13 cellular contexts compared by ENCODE assay signal in the genomic region with DNA sequence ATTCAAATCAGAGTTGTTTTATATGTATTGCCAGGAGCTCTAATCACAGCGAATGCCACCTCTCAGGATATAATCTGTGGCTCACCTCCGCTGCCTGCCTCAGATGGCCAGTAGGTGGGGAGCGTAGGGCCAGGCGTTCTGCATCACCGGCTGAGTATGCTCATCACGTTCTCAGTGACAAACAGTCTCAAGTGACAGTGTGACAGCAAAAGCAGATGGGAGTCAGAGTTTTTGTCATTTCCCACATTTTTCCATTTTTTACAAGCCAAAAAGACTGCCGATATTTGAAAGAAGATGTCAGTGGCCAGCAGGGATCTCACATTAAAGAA.
DNase-seq lines count a peak whose midpoint lies in the region; ATAC-seq and TF ChIP-seq lines count a peak whose summit lies in the region.
"Had no signal": no experiment of that assay in that cellular context is flagged by ENCODE, and none has a peak within 500 bp of the region (broad histone marks: within the 10 kb centered on the region; RNA-seq: fewer than 3 reads in every experiment).

No MANE protein-coding gene starts in this region.

- H3K9me3 Mint-ChIP-seq in chondrocyte (ENCODE audit: low read depth) = no peaks in the 10 kb centered on the region
- no peaks in the 10 kb centered on the region for H3K9me3 Mint-ChIP-seq in mesothelial cell of epicardium
- H3K9me3 Mint-ChIP-seq: CD8-positive, alpha-beta T cell; stimulated activated naive CD8-positive, alpha-beta T cell treated with anti-CD3 and anti-CD28 coated beads, Interleukin-15, amount 100 ng/mL, for 72 hours had no signal

- no peak overlapping the region for H3K4me3 ChIP-seq in Loucy (ENCODE audit: low read length, poor library complexity, severe bottlenecking)
- H3K4me3 ChIP-seq: SK-N-MC had no signal

- no peaks in the 10 kb centered on the region for H3K4me1 ChIP-seq in Loucy (ENCODE audit: insufficient read depth, low read length, poor library complexity, severe bottlenecking)

- DNase-seq in DMS53 treated with DMSO at 0.1 percent for 48 hours (lab: John Stamatoyannopoulos, UW; ENCODE audit: unreplicated experiment) (peak; percentile 13), chondrocyte (ENCODE audit: low spot score) (no peak), mesothelial cell of epicardium (ENCODE audit: low spot score in 2 of 2, unreplicated experiment in 2 of 2) (no peak), omental fat pad (ENCODE audit: low spot score) (no peak), GM19240 (ENCODE audit: insufficient read length, low spot score) (no peak)
- no peak for DNase-seq in activated naive CD4-positive, alpha-beta T cell (lab: John Stamatoyannopoulos, UW)
- no peak for DNase-seq in activated CD4-positive, alpha-beta T cell treated with anti-CD3 and anti-CD28 coated beads, Interleukin-2, amount 50 U/mL, for 48 hours
- DNase-seq: activated CD4-positive, alpha-beta T cell treated with anti-CD3 and anti-CD28 coated beads, Interleukin-2, amount 50 U/mL, for 1 hour; activated naive CD4-positive, alpha-beta T cell treated with Interleukin-2 at 50 U/mL for 16 hours; CD8-positive, alpha-beta T cell; stimulated activated naive CD8-positive, alpha-beta T cell treated with anti-CD3 and anti-CD28 coated beads, Interleukin-15, amount 100 ng/mL, for 72 hours had no signal

- no peak overlapping the region for H3K4me2 ChIP-seq in Loucy (ENCODE audit: low read depth, low read length, poor library complexity, severe bottlenecking)

- no peak for ATAC-seq in omental fat pad (ENCODE audit: low FRiP score)
- ATAC-seq: CD8-positive, alpha-beta T cell; stimulated activated naive CD8-positive, alpha-beta T cell treated with anti-CD3 and anti-CD28 coated beads, Interleukin-15, amount 100 ng/mL, for 72 hours had no signal

- no peaks in the 10 kb centered on the region for H3K27me3 Mint-ChIP-seq in chondrocyte (ENCODE audit: low read depth)
- H3K27me3 Mint-ChIP-seq in mesothelial cell of epicardium (ENCODE audit: low read depth) = no peaks in the 10 kb centered on the region

- TF ChIP-seq CTCF in Loucy (conservative IDR thresholded peaks at IDR 0.05; ENCODE audit: low read length) (0 out of 2 replicates have a peak, but pooled peaks have one; percentile 22), chondrocyte (IDR thresholded peaks at IDR 0.05) (peak; percentile 14), mesothelial cell of epicardium (IDR thresholded peaks at IDR 0.05; ENCODE audit: unreplicated experiment) (no peak), omental fat pad (IDR thresholded peaks at IDR 0.05) (no peak)

- H3K79me2 ChIP-seq in Loucy (ENCODE audit: insufficient read depth, low read length) = no peaks in the 10 kb centered on the region

- H3K27ac Mint-ChIP-seq in chondrocyte (ENCODE audit: unreplicated experiment) = no peak overlapping the region
- H3K27ac Mint-ChIP-seq in mesothelial cell of epicardium = peak overlapping the region; percentile 3
- H3K27ac Mint-ChIP-seq: CD8-positive, alpha-beta T cell; stimulated activated naive CD8-positive, alpha-beta T cell treated with anti-CD3 and anti-CD28 coated beads, Interleukin-15, amount 100 ng/mL, for 72 hours had no signal

- no peak overlapping the region for H3K9ac ChIP-seq in Loucy (ENCODE audit: low read depth, low read length, poor library complexity, severe bottlenecking)

- H3K36me3 Mint-ChIP-seq in chondrocyte (ENCODE audit: low read depth) (no peaks in the 10 kb centered on the region), mesothelial cell of epicardium (no peaks in the 10 kb centered on the region)
- H3K36me3 Mint-ChIP-seq: CD8-positive, alpha-beta T cell had no signal

- no peaks in the 10 kb centered on the region for H3K27me3 ChIP-seq in Loucy (ENCODE audit: insufficient read depth, low read length, poor library complexity, severe bottlenecking)

- H3K4me3 Mint-ChIP-seq in chondrocyte (ENCODE audit: unreplicated experiment) = no peak overlapping the region
- no peak overlapping the region for H3K4me3 Mint-ChIP-seq in mesothelial cell of epicardium
- H3K4me3 Mint-ChIP-seq: CD8-positive, alpha-beta T cell; stimulated activated naive CD8-positive, alpha-beta T cell treated with anti-CD3 and anti-CD28 coated beads, Interleukin-15, amount 100 ng/mL, for 72 hours had no signal

- H3K4me1 Mint-ChIP-seq in chondrocyte (ENCODE audit: low read depth) (peaks cover 38% of the 10 kb centered on the region), mesothelial cell of epicardium (peaks cover 57% of the 10 kb centered on the region)
- H3K4me1 Mint-ChIP-seq: stimulated activated naive CD8-positive, alpha-beta T cell treated with anti-CD3 and anti-CD28 coated beads, Interleukin-15, amount 100 ng/mL, for 72 hours had no signal

- H3K9me3 ChIP-seq in Loucy (ENCODE audit: insufficient read depth, low read depth, low read length) = no peaks in the 10 kb centered on the region

- H3F3A ChIP-seq in Loucy (ENCODE audit: low read depth) = no peaks in the 10 kb centered on the region

- no peak overlapping the region for H2AFZ ChIP-seq in Loucy (ENCODE audit: low read length)

- H3K9me2 ChIP-seq in Loucy (replicated peaks; ENCODE audit: low read depth, low read length) = no peaks in the 10 kb centered on the region

- no peaks in the 10 kb centered on the region for H3K36me3 ChIP-seq in Loucy (ENCODE audit: insufficient read depth, low read length)

- H4K20me1 ChIP-seq in Loucy (ENCODE audit: insufficient read depth, low read length, poor library complexity, severe bottlenecking) = no peaks in the 10 kb centered on the region

Comparison
In these comparisons a context has a peak if more than half of its experiments do, and no peak if none do; other contexts are left out.
1. CTCF ChIP-seq: peak in Loucy (single experiment) and chondrocyte (single experiment); none in mesothelial cell of epicardium (single experiment) and omental fat pad (0 of 3).